8 cellular contexts compared by ENCODE assay signal in the genomic region with DNA sequence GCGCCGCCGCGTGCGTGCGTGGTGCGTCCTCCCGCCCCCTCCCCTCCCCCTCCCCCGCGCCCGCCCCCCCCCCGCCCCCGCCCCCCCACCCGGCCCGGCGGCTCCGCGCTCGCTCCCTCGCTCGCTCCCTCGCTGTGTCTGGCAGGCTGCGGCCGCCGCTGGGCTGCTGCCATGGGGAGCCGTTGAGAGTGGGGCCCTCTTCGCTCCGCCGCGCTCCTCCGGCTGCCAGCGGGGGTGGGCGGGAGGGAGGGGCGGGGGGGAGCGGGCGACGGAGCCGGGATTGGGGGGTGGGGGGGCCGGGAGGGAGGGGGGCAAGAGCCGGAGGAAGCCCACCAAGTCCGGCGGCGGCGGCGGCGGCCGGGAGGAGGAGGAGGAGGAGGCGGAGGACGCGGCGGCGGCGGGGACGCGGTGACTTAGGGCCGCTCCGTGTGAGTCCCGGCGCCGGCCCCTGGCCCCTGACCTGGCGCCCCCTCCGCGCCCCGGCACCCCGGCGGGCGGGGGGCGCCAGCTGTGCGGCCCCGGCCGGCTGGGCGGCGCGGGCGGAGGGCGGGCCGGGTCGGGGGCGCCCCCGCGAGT. TPM values are rescaled to one million over a fixed set of nuclear protein-coding genes. Genes with fewer than 3 reads are reported as not detected.
DNase-seq lines count a peak whose midpoint lies in the region; ATAC-seq and TF ChIP-seq lines count a peak whose summit lies in the region.

No MANE protein-coding gene starts in this region.

- DNase-seq in DMS53 (lab: John Stamatoyannopoulos, UW) (peak; percentile 76), DMS53 treated with DMSO at 0.1 percent for 48 hours (lab: John Stamatoyannopoulos, UW; ENCODE audit: unreplicated experiment) (no peak), NCI-H69 (lab: John Stamatoyannopoulos, UW) (peak; percentile 85), epithelial cell of esophagus (ENCODE audit: low read depth) (no peak), skeletal muscle cell (ENCODE audit: low read depth) (no peak), DMS79 (lab: John Stamatoyannopoulos, UW) (no peak), SK-N-DZ (ENCODE audit: low spot score) (no peak)

- ATAC-seq in HG03045 (IDR thresholded peaks at IDR 0.05; ENCODE audit: unreplicated experiment) = no peak

- TF ChIP-seq CTCF in epithelial cell of esophagus (IDR thresholded peaks at IDR 0.05; ENCODE audit: insufficient read depth, low read depth, low read length, missing control alignments) = no peak

- peak overlapping the region; percentile 63 for H3K4me3 ChIP-seq in epithelial cell of esophagus (ENCODE audit: low read length)
- peak overlapping the region; percentile 64 for H3K4me3 ChIP-seq in skeletal muscle cell (ENCODE audit: low read depth, low read length)

RNA-seq across cellular contexts. Expression of gene ZBTB18, which starts 2.4 kb away (rescaled TPM):
- polyA plus RNA-seq in SK-N-DZ (2014; cell fraction: cytosol; rRNA removed) = 55.1 and 57.2 TPM in 2 replicates
- 83.0 and 125 TPM in 2 replicates for polyA plus RNA-seq in SK-N-DZ (2014; cell fraction: nucleus; rRNA removed)

Comparison
In these comparisons a context has a peak if more than half of its experiments do, and no peak if none do; other contexts are left out.
1. DNase-seq: peak in DMS53 (single experiment) and NCI-H69 (single experiment); none in DMS53 treated with DMSO at 0.1 percent for 48 hours (single experiment), epithelial cell of esophagus (single experiment), skeletal muscle cell (single experiment), DMS79 (single experiment) and SK-N-DZ (single experiment).